In the genomic region with DNA sequence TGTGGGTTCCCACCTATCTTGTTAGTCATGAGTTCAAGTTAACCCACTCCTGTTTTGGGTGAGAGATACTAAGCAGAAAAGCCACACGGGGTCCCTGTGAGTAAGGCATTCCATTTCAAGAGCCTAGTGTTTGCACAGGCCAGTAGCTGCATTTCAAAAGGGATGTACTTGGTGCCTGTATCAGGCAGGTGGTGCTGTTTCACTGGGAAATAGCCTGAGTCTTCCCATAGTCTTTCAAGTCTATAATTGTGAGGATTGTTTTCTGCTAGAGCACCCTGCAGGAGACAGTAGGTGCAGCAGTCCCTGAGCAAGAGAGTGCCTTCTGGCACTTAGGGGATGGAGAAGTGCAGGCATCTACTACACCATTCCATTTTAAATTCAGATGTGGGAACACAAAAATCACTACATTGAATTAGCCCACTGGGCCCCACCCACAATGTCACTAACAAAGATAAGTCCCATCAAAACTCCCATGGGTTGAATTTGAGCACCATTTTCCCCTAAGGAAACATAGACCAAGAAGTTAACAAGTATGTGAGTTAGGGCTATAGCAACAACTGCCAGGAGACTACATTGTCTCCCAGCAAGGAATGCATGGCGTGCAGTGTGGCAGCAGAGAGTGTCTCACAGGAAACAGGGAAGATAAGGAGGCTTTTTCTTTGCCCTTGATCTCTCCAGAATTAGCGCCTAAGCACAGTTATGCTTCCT, we compare ENCODE assay signal across 8 cellular contexts.
DNase-seq lines count a peak whose midpoint lies in the region; ATAC-seq and TF ChIP-seq lines count a peak whose summit lies in the region.

No MANE protein-coding gene starts in this region.

- H3K79me2 ChIP-seq in fibroblast of lung (ENCODE audit: control insufficient read depth, insufficient read depth, low read length), result no peaks in the 10 kb centered on the region

- DNase-seq in Calu3 (peak; percentile 80), NCI-H446 treated with DMSO at 0.1 percent for 48 hours (lab: John Stamatoyannopoulos, UW) (peak; percentile 88), fibroblast of lung (ENCODE audit: low read depth in 2 of 2) (peak; percentile 83 to 86), posterior vena cava (ENCODE audit: low spot score) (no peak)
- peak; percentile 12 for DNase-seq in activated CD4-positive, alpha-beta T cell treated with anti-CD3 and anti-CD28 coated beads, Interleukin-2, amount 50 U/mL, for 1 hour

- TF ChIP-seq CTCF in Calu3 (IDR thresholded peaks at IDR 0.05; ENCODE audit: unreplicated experiment) (peak; percentile 91), fibroblast of lung (conservative IDR thresholded peaks at IDR 0.05 in 1 of 2, IDR thresholded peaks at IDR 0.05 in 1 of 2; ENCODE audit: low read depth in 1 of 2, low read length in 2 of 2) (peak; percentile 90 to 96), nephron (IDR thresholded peaks at IDR 0.05; ENCODE audit: unreplicated experiment in 3 of 3) (peak; percentile 66 to 81 (median 79))

- intact Hi-C loops in Calu3 (cut with micrococcal nuclease; ENCODE audit: unreplicated experiment), result loop anchor here (1.0 to 5.0 kb wide), 4 partner anchors 87 to 521 kb away; no protein-coding TSS in a partner anchor
- intact Hi-C loops in posterior vena cava (cut with DNase I), result no loop called here

- no peak overlapping the region for H3K27ac ChIP-seq in fibroblast of lung (ENCODE audit: insufficient read depth, low read length)

- no peak overlapping the region for H3K4me2 ChIP-seq in fibroblast of lung (ENCODE audit: extremely low read depth, insufficient read depth, low read length)

- no TSS peak for BruUV-seq in Calu3 (replicated peaks; lab: Mats Ljungman, UMichigan)

- H3K9me3 Mint-ChIP-seq in Calu3 (ENCODE audit: low read depth, unreplicated experiment) (no peaks in the 10 kb centered on the region), nephron (no peaks in the 10 kb centered on the region)

- no peaks in the 10 kb centered on the region for H3K9me3 ChIP-seq in fibroblast of lung (ENCODE audit: control insufficient read depth, insufficient read depth, low read depth, low read length)

- H4K20me1 ChIP-seq in fibroblast of lung (ENCODE audit: control insufficient read depth, extremely low read depth, insufficient read depth, low read length), result no peaks in the 10 kb centered on the region

- H3K4me3 ChIP-seq in fibroblast of lung (replicated peaks in 1 of 4; ENCODE audit: control extremely low read depth in 1 of 4, insufficient read depth in 1 of 4, low read depth in 3 of 4, low read length in 4 of 4), result no peak overlapping the region

- H3K4me1 ChIP-seq in fibroblast of lung (ENCODE audit: control insufficient read depth, extremely low read depth, insufficient read depth, low read length), result no peaks in the 10 kb centered on the region

- H3K4me1 Mint-ChIP-seq in Calu3 (ENCODE audit: low read depth, unreplicated experiment) (peaks cover 9% of the 10 kb centered on the region), nephron (peaks cover 2% of the 10 kb centered on the region)

- CTCF ChIA-PET in Calu3 (lab: Charles Lee), result interaction anchor here (0.6 to 3.7 kb wide), 3 partner anchors 88 to 528 kb away, joined by 3 to 67 read pairs (median 7); no protein-coding TSS in a partner anchor

- no peak overlapping the region for H3K9ac ChIP-seq in fibroblast of lung (ENCODE audit: insufficient read depth, low read length)

- ATAC-seq in GM19372 (IDR thresholded peaks at IDR 0.05; ENCODE audit: low read depth, unreplicated experiment) (peak; percentile 95), HG03342 (IDR thresholded peaks at IDR 0.05; ENCODE audit: unreplicated experiment) (peak; percentile 88)

- no peaks in the 10 kb centered on the region for H3K27me3 Mint-ChIP-seq in Calu3 (ENCODE audit: unreplicated experiment)
- H3K27me3 Mint-ChIP-seq in nephron (ENCODE audit: low read depth), result no peaks in the 10 kb centered on the region

- H3K27ac Mint-ChIP-seq in Calu3 (ENCODE audit: unreplicated experiment) (no peak overlapping the region), nephron (no peak overlapping the region)

- H3K4me3 Mint-ChIP-seq in Calu3 (ENCODE audit: low read depth, unreplicated experiment) (no peak overlapping the region), nephron (no peak overlapping the region)

- no peaks in the 10 kb centered on the region for H3K36me3 ChIP-seq in fibroblast of lung (ENCODE audit: control insufficient read depth, insufficient read depth, low read length)

- H3K27me3 ChIP-seq in fibroblast of lung (ENCODE audit: control insufficient read depth, insufficient read depth, low read length), result no peaks in the 10 kb centered on the region

- H2AFZ ChIP-seq in fibroblast of lung (ENCODE audit: low read length), result no peak overlapping the region

- H3K36me3 Mint-ChIP-seq in Calu3 (ENCODE audit: insufficient read depth, unreplicated experiment) (no peaks in the 10 kb centered on the region), nephron (ENCODE audit: low read depth) (no peaks in the 10 kb centered on the region)
